In genomic region chr7:75756340-75757297, GRCh38 we compare ENCODE assay signal across 8 cellular contexts. TPM values are rescaled to one million over a fixed set of nuclear protein-coding genes. Genes with fewer than 3 reads are reported as not detected.
DNase-seq lines count a peak whose midpoint lies in the region; ATAC-seq and TF ChIP-seq lines count a peak whose summit lies in the region.

No MANE protein-coding gene starts in this region.

- H3K4me3 ChIP-seq in BLaER1 (no peak overlapping the region), HEK293 (ENCODE audit: low read depth, low read length) (no peak overlapping the region), kidney epithelial cell (ENCODE audit: low read depth, low read length) (no peak overlapping the region)

- CTCF ChIA-PET in HEK293 (lab: Yijun Ruan, JAX): interaction anchor here (0.5 to 1.1 kb wide), 3 partner anchors 20 to 92 kb away, joined by 3 to 5 read pairs (median 3); no protein-coding TSS in a partner anchor

- H3K9me3 ChIP-seq in BLaER1: no peaks in the 10 kb centered on the region
- H3K9me3 ChIP-seq in HEK293 (ENCODE audit: control insufficient read depth, insufficient read depth, low read depth, low read length): no peaks in the 10 kb centered on the region
- no peaks in the 10 kb centered on the region for H3K9me3 ChIP-seq in T-helper 17 cell (ENCODE audit: control insufficient read depth, low read length, poor library complexity, severe bottlenecking)

- H3K27ac Mint-ChIP-seq in T-helper 17 cell: no peak overlapping the region

- H3K4me1 ChIP-seq in BLaER1 (peaks cover 70% of the 10 kb centered on the region), HEK293 (ENCODE audit: control insufficient read depth, insufficient read depth, low read length) (no peaks in the 10 kb centered on the region)

- ATAC-seq in GM19467 (IDR thresholded peaks at IDR 0.05; ENCODE audit: unreplicated experiment) (no peak), GM19328 (IDR thresholded peaks at IDR 0.05; ENCODE audit: unreplicated experiment) (no peak), T-helper 17 cell (no peak), HG03520 (IDR thresholded peaks at IDR 0.05; ENCODE audit: unreplicated experiment) (no peak)

- H3K27ac ChIP-seq in BLaER1 (0 out of 2 replicates have a peak overlapping the region, but pooled peaks have one; percentile 10), HEK293 (ENCODE audit: extremely low read depth, low read depth, low read length) (no peak overlapping the region)

- POLR2A ChIA-PET in HEK293 (lab: Yijun Ruan, JAX): no interaction called here

- H3K36me3 ChIP-seq in BLaER1 (no peaks in the 10 kb centered on the region), HEK293 (ENCODE audit: control insufficient read depth in 2 of 2, insufficient read depth in 1 of 2, low read length in 2 of 2) (no peaks in the 10 kb centered on the region), kidney epithelial cell (ENCODE audit: control insufficient read depth, insufficient read depth, low read length) (no peaks in the 10 kb centered on the region)

- DNase-seq in SW480 (ENCODE audit: low spot score) (peak; percentile 69), kidney epithelial cell (ENCODE audit: low read depth) (no peak), T-helper 17 cell (no peak)

- H3K27me3 Mint-ChIP-seq in T-helper 17 cell: no peaks in the 10 kb centered on the region

- H3K36me3 Mint-ChIP-seq in T-helper 17 cell (ENCODE audit: low read depth): no peaks in the 10 kb centered on the region

- no peak overlapping the region for H3K9ac ChIP-seq in BLaER1

- no peaks in the 10 kb centered on the region for H4K20me1 ChIP-seq in BLaER1

- H3K4me1 Mint-ChIP-seq in T-helper 17 cell: peaks cover 4% of the 10 kb centered on the region

- H3K27me3 ChIP-seq in BLaER1: no peaks in the 10 kb centered on the region
- H3K27me3 ChIP-seq in kidney epithelial cell (ENCODE audit: control insufficient read depth, insufficient read depth, low read length): no peaks in the 10 kb centered on the region

- no peak for TF ChIP-seq CTCF in HEK293 (tag by site-specific recombination; IDR thresholded peaks at IDR 0.05)
- peak; percentile 43 for TF ChIP-seq CTCF in kidney epithelial cell (IDR thresholded peaks at IDR 0.05; ENCODE audit: insufficient read depth, low read length, poor library complexity, severe bottlenecking)

- H3K4me3 Mint-ChIP-seq in T-helper 17 cell: no peak overlapping the region

- peak overlapping the region; percentile 18 for H3K4me2 ChIP-seq in BLaER1

TF ChIP-seq in HEK293, 187 proteins besides CTCF, POLR2A, EP300 and RAD21:
- TF ChIP-seq ZIC2 (tag by site-specific recombination; IDR thresholded peaks at IDR 0.05): 0 out of 2 replicates have a peak, but pooled peaks have one; percentile 13
- TF ChIP-seq ZNF394 (tag by site-specific recombination; IDR thresholded peaks at IDR 0.05; ENCODE audit: borderline replicate concordance): no peak

RNA-seq across cellular contexts. Expression of gene CCL26, which starts 15.4 kb away (rescaled TPM):
- not detected in 2 replicates for total RNA-seq in kidney epithelial cell
- total RNA-seq in T-helper 17 cell: not detected

RNA-seq across cellular contexts. Expression of gene HIP1, which starts 17.9 kb away (rescaled TPM):
- 10.6 and 12.4 TPM in 2 replicates for total RNA-seq in kidney epithelial cell
- total RNA-seq in T-helper 17 cell: 1 to 10 TPM; 2.6 to 6.9 TPM

RNA-seq across cellular contexts. Expression of gene CCL24, which starts 57.0 kb away (rescaled TPM):
- total RNA-seq in kidney epithelial cell (not detected in 2 replicates), T-helper 17 cell (not detected)
